ENCODE assay signal across 18 cellular contexts in genomic region chr13:20718958-20719566, GRCh38. TPM values are rescaled to one million over a fixed set of nuclear protein-coding genes. Genes with fewer than 3 reads are reported as not detected.
DNase-seq lines count a peak whose midpoint lies in the region; ATAC-seq, FAIRE-seq and TF ChIP-seq lines count a peak whose summit lies in the region.
"Had no signal": no experiment of that assay in that cellular context is flagged by ENCODE, and none has a peak within 500 bp of the region (broad histone marks: within the 10 kb centered on the region; RNA-seq: fewer than 3 reads in every experiment).

No MANE protein-coding gene starts in this region.

- H2AFZ ChIP-seq in H1 (ENCODE audit: low read length) = no peak overlapping the region

- H3K18ac ChIP-seq in H1 (ENCODE audit: extremely low read depth, low read length) = no peak overlapping the region

- H3K14ac ChIP-seq in H1 (ENCODE audit: insufficient read length) = no peak overlapping the region

- H4K5ac ChIP-seq in H1 (ENCODE audit: insufficient read length, low read depth, low read length) = no peak overlapping the region

- H3K9me3 ChIP-seq in H1 (ENCODE audit: insufficient read depth in 2 of 2, low read depth in 1 of 2, low read length in 1 of 2) (no peaks in the 10 kb centered on the region; a peak in 1 of 4 replicates), gastrocnemius medialis (no peaks in the 10 kb centered on the region)
- H3K9me3 ChIP-seq: BLaER1 had no signal

- no peak overlapping the region for H3K56ac ChIP-seq in H1 (replicated peaks; ENCODE audit: insufficient read length, low read depth, low read length)

- TF ChIP-seq RAD21 in H1 (IDR thresholded peaks at IDR 0.05 in 1 of 2, conservative IDR thresholded peaks at IDR 0.05 in 1 of 2; ENCODE audit: low read depth in 2 of 2, low read length in 2 of 2) = no peak

- H3K4me2 ChIP-seq in H1 (ENCODE audit: insufficient read depth in 1 of 2, low read depth in 2 of 2, low read length in 2 of 2) = no peak overlapping the region
- H3K4me2 ChIP-seq: BLaER1 had no signal

- H3K27me3 ChIP-seq in H1 (replicated peaks in 1 of 4; ENCODE audit: control insufficient read depth in 3 of 4, extremely low read depth in 1 of 4, insufficient read depth in 3 of 4, low read length in 3 of 4) (peaks cover 2 to 29% (median 18%) of the 10 kb centered on the region in 4 experiments; a peak in 6 of 7 replicates), gastrocnemius medialis (no peaks in the 10 kb centered on the region)
- H3K27me3 ChIP-seq: BLaER1 had no signal

- peak overlapping the region; percentile 96; the same call in 1 of the 2 replicates for H2BK12ac ChIP-seq in H1 (ENCODE audit: low read depth, low read length)

- peaks cover 27% of the 10 kb centered on the region for H3K27me3 Mint-ChIP-seq in activated T-cell treated with anti-CD3 and anti-CD28 coated beads, Interleukin-2, amount 50 U/mL, for 72 hours (ENCODE audit: low read depth)

- no peak for FAIRE-seq in H1 (lab: Jason Lieb, UNC)
- FAIRE-seq: G401.6, GM12892, GM19239 had no signal

- H2BK120ac ChIP-seq in H1 (replicated peaks; ENCODE audit: low read depth, low read length) = no peak overlapping the region

- H3K9ac ChIP-seq in H1 (replicated peaks in 1 of 4; ENCODE audit: extremely low read depth in 1 of 4, low read depth in 3 of 4, low read length in 3 of 4) = no peak overlapping the region
- H3K9ac ChIP-seq: BLaER1 had no signal

- H3K4me1 Mint-ChIP-seq in activated T-cell treated with anti-CD3 and anti-CD28 coated beads, Interleukin-2, amount 50 U/mL, for 72 hours (ENCODE audit: low read depth) = peaks cover 14% of the 10 kb centered on the region

- H3K4me3 ChIP-seq in H1 (ENCODE audit: extremely low read depth in 1 of 4, insufficient read depth in 2 of 4, low read depth in 3 of 4, low read length in 4 of 4) (no peak overlapping the region), gastrocnemius medialis (no peak overlapping the region), foreskin fibroblast (ENCODE audit: low read depth in 1 of 2, low read length in 2 of 2) (no peak overlapping the region)
- H3K4me3 ChIP-seq: BLaER1 had no signal

- no peaks in the 10 kb centered on the region for H3K36me3 ChIP-seq in H1 (ENCODE audit: control insufficient read depth in 2 of 4, insufficient read depth in 4 of 4, low read length in 3 of 4)
- no peaks in the 10 kb centered on the region for H3K36me3 ChIP-seq in gastrocnemius medialis
- H3K36me3 ChIP-seq: BLaER1 had no signal

- peak overlapping the region; percentile 70 for H3K4ac ChIP-seq in H1 (replicated peaks; ENCODE audit: insufficient read length, low read depth, low read length)

- H4K8ac ChIP-seq in H1 (ENCODE audit: extremely low read depth, insufficient read depth, low read length) = no peak overlapping the region

- H2BK15ac ChIP-seq in H1 (ENCODE audit: low read length) = 0 out of 2 replicates have a peak overlapping the region, but pooled peaks have one; percentile 61

- TF ChIP-seq CTCF in H1 (IDR thresholded peaks at IDR 0.05; ENCODE audit: control extremely low read depth in 1 of 3, insufficient read depth in 1 of 3, low read depth in 1 of 3, low read length in 3 of 3) (no peak), gastrocnemius medialis (IDR thresholded peaks at IDR 0.05 in 4 of 5, conservative IDR thresholded peaks at IDR 0.05 in 1 of 5) (no peak), foreskin fibroblast (IDR thresholded peaks at IDR 0.05; ENCODE audit: low read depth, low read length) (no peak)

- no peaks in the 10 kb centered on the region for H3K9me3 Mint-ChIP-seq in activated T-cell treated with anti-CD3 and anti-CD28 coated beads, Interleukin-2, amount 50 U/mL, for 72 hours
- H3K9me3 Mint-ChIP-seq: CD8-positive, alpha-beta memory T cell had no signal

- H4K20me1 ChIP-seq in H1 (replicated peaks in 1 of 2; ENCODE audit: control insufficient read depth in 1 of 2, insufficient read depth in 2 of 2, low read length in 2 of 2) = peaks cover 0 to 10% of the 10 kb centered on the region in 2 experiments
- H4K20me1 ChIP-seq: BLaER1 had no signal

- 93% methylated on average over 12 of the region's 12 CpGs; no CpG with 5 or more reads in 1 of the 2 experiments for WGBS in H1 (ENCODE audit: extremely low coverage in 1 of 2, insufficient coverage in 1 of 2, insufficient read length in 1 of 2, insufficient replicate concordance in 2 of 2, low coverage in 1 of 2, low lambda C conversion rate in 2 of 2, missing lambda C conversion rate in 1 of 2), 2 experiments

- TF ChIP-seq EP300 in H1 (IDR thresholded peaks at IDR 0.05; ENCODE audit: borderline replicate concordance in 1 of 2, low read depth in 2 of 2, low read length in 2 of 2) = no peak

- POLR2A ChIA-PET in H1 (lab: Charles Lee; ENCODE audit: partially characterized antibody) = no interaction called here

- H3K79me2 ChIP-seq in H1 (ENCODE audit: control insufficient read depth in 1 of 2, insufficient read depth in 2 of 2, low read length in 2 of 2) = no peaks in the 10 kb centered on the region

- H4K91ac ChIP-seq in H1 (replicated peaks; ENCODE audit: insufficient read length, low read length) = peak overlapping the region; percentile 34

- TF ChIP-seq POLR2A in H1 (IDR thresholded peaks at IDR 0.05; ENCODE audit: control extremely low read depth in 1 of 2, low read depth in 2 of 2, low read length in 2 of 2) = no peak
- TF ChIP-seq POLR2A in gastrocnemius medialis (IDR thresholded peaks at IDR 0.05) = no peak

- no peaks in the 10 kb centered on the region for H3K36me3 Mint-ChIP-seq in activated T-cell treated with anti-CD3 and anti-CD28 coated beads, Interleukin-2, amount 50 U/mL, for 72 hours (ENCODE audit: insufficient read depth in 2 of 2)
- H3K36me3 Mint-ChIP-seq: CD8-positive, alpha-beta memory T cell had no signal

- H3K4me3 Mint-ChIP-seq in activated T-cell treated with anti-CD3 and anti-CD28 coated beads, Interleukin-2, amount 50 U/mL, for 72 hours = no peak overlapping the region
- H3K4me3 Mint-ChIP-seq: CD8-positive, alpha-beta memory T cell had no signal

- H3K23me2 ChIP-seq in H1 (ENCODE audit: low read depth, low read length) = peaks cover 15% of the 10 kb centered on the region

- H3K79me1 ChIP-seq in H1 (ENCODE audit: low read depth, low read length) = no peaks in the 10 kb centered on the region

- H3K4me1 ChIP-seq in H1 (replicated peaks in 1 of 4; ENCODE audit: control insufficient read depth in 3 of 4, insufficient read depth in 4 of 4, low read length in 3 of 4) = peaks cover 0 to 3% (median 0%) of the 10 kb centered on the region in 4 experiments; a peak in 3 of 7 replicates
- H3K4me1 ChIP-seq in gastrocnemius medialis = peaks cover 56 to 59% of the 10 kb centered on the region in 2 donors

- no peak overlapping the region for H3K27ac ChIP-seq in H1 (ENCODE audit: low read depth, low read length)
- peak overlapping the region; percentile 80 to 89 (median 88) for H3K27ac ChIP-seq in gastrocnemius medialis
- H3K27ac ChIP-seq: BLaER1 had no signal

- no peak overlapping the region for H3K23ac ChIP-seq in H1 (ENCODE audit: insufficient read length)

- intact Hi-C loops in Right ventricle myocardium superior (cut with DNase I) (no loop called here), left cardiac atrium (cut with DNase I) (loop anchor here in 1 of 2 donors (10.0 kb wide), 1 partner anchor 224 kb away; no protein-coding TSS in a partner anchor), gastrocnemius medialis (cut with DNase I; ENCODE audit: low total_unique reads) (loop anchor here (5.0 kb wide), 1 partner anchor 338 kb away; no protein-coding TSS in a partner anchor)

- ATAC-seq in Right ventricle myocardium superior (ENCODE audit: poor library complexity) (no peak), left cardiac atrium (no peak), gastrocnemius medialis (no peak)
- ATAC-seq in activated T-cell treated with anti-CD3 and anti-CD28 coated beads, Interleukin-2, amount 50 U/mL, for 72 hours (replicated peaks in 1 of 2) = no peak

- peak overlapping the region; percentile 71; the same call in 1 of the 2 replicates for H2BK5ac ChIP-seq in H1 (ENCODE audit: low read depth, low read length)

- no peak overlapping the region for H2BK20ac ChIP-seq in H1 (ENCODE audit: low read length)

- CTCF ChIA-PET in H1 (lab: Charles Lee; ENCODE audit: partially characterized antibody) = interaction anchor here (1.3 kb wide), 1 partner anchor 224 kb away, joined by 4 read pairs; no protein-coding TSS in a partner anchor

- DNase-seq in Right ventricle myocardium superior (peak; percentile 31), left cardiac atrium (no peak), H1 (ENCODE audit: low read depth in 1 of 2, low spot score in 2 of 2) (no peak), gastrocnemius medialis (no peak), foreskin fibroblast (no peak)
- DNase-seq in activated T-cell treated with anti-CD3 and anti-CD28 coated beads, Interleukin-2, amount 50 U/mL, for 1 hour = no peak
- no peak for DNase-seq in activated T-cell treated with anti-CD3 and anti-CD28 coated beads, Interleukin-2, amount 50 U/mL, for 72 hours
- DNase-seq: 8988T; AML-193; CD8-positive, alpha-beta memory T cell; DMS79 treated with DMSO at 0.1 percent for 48 hours; EL; HCEC 1CT; KG1 had no signal

- peak overlapping the region; percentile 86 for H2AK5ac ChIP-seq in H1 (ENCODE audit: low read depth, low read length)

- in situ Hi-C loops in gastrocnemius medialis (cut with MboI; ENCODE audit: low sequenced_read_pairs in 4 of 4) = loop anchor here in 3 of 4 donors (5.0 to 25.0 kb wide), 3 partner anchors 108 to 218 kb away; no protein-coding TSS in a partner anchor

- H3K27ac Mint-ChIP-seq in activated T-cell treated with anti-CD3 and anti-CD28 coated beads, Interleukin-2, amount 50 U/mL, for 72 hours = no peak overlapping the region
- H3K27ac Mint-ChIP-seq: CD8-positive, alpha-beta memory T cell had no signal

RNA-seq across cellular contexts. Expression of gene IL17D, which starts 15.6 kb away (rescaled TPM):
- total RNA-seq in Right ventricle myocardium superior = 0.54 TPM
- 1 to 10 TPM; 1.8 to 3.2 TPM for total RNA-seq in left cardiac atrium
- 0.56 and 0.84 TPM in 2 replicates for total RNA-seq in H1 (2021; fragmentation: NEBNext Ultra II Directional; extraction: Animal tissue kit (Norgen Biotek cat#: 25700))
- polyA plus RNA-seq in H1 (2011; rRNA removed) = 0.57 and 0.59 TPM in 2 replicates
- 0.32 TPM for polyA plus RNA-seq in H1 (2011; cell fraction: cytosol; rRNA removed)
- 0.56 TPM for polyA plus RNA-seq in H1 (2011; cell fraction: nucleus; rRNA removed)
- polyA plus RNA-seq in H1 (2012, experiment 1 of 2) = 1.9 to 3.0 TPM (median 2.4 TPM) in 4 replicates
- 3.3 TPM for polyA plus RNA-seq in H1 (2012, experiment 2 of 2)
- polyA plus RNA-seq in H1 (2013, experiment 1 of 2) = 0.83 TPM
- 0.70 TPM for polyA plus RNA-seq in H1 (2013, experiment 2 of 2)
- polyA minus RNA-seq in H1 (2011; rRNA and poly(A)+ RNA removed) = 0.17 and 0.25 TPM in 2 replicates
- not detected for polyA minus RNA-seq in H1 (2011; cell fraction: cytosol; rRNA and poly(A)+ RNA removed)
- polyA minus RNA-seq in H1 (2011; cell fraction: nucleus; rRNA and poly(A)+ RNA removed) = 0.30 TPM
- 10 to 100 TPM in 1 of 4 donors, 1 to 10 TPM in 3; 2.2 to 14.2 (median 3.0) TPM for total RNA-seq in gastrocnemius medialis
- total RNA-seq in activated T-cell treated with anti-CD3 and anti-CD28 coated beads, Interleukin-2, amount 50 U/mL, for 72 hours = under 1 TPM; 0.30 to 0.77 TPM

RNA-seq across cellular contexts. Expression of gene EEF1AKMT1, which starts 54.7 kb away (rescaled TPM):
- total RNA-seq in Right ventricle myocardium superior (9.0 TPM), left cardiac atrium (10 to 100 TPM in 1 of 2 donors, 1 to 10 TPM in 1; 9.4 to 13.1 TPM), gastrocnemius medialis (1 to 10 TPM; 5.9 to 8.5 (median 8.0) TPM)
- total RNA-seq in H1 (2021; fragmentation: NEBNext Ultra II Directional; extraction: Animal tissue kit (Norgen Biotek cat#: 25700)) = 3.5 and 4.1 TPM in 2 replicates
- 1.5 and 3.1 TPM in 2 replicates for polyA plus RNA-seq in H1 (2011; rRNA removed)
- 2.4 TPM for polyA plus RNA-seq in H1 (2011; cell fraction: cytosol; rRNA removed)
- 0.88 TPM for polyA plus RNA-seq in H1 (2011; cell fraction: nucleus; rRNA removed)
- polyA plus RNA-seq in H1 (2012, experiment 1 of 2) = 3.5 to 4.7 TPM (median 4.0 TPM) in 4 replicates
- 2.0 TPM for polyA plus RNA-seq in H1 (2012, experiment 2 of 2)
- 2.9 TPM for polyA plus RNA-seq in H1 (2013, experiment 1 of 2)
- polyA plus RNA-seq in H1 (2013, experiment 2 of 2) = 3.1 TPM
- polyA minus RNA-seq in H1 (2011; rRNA and poly(A)+ RNA removed) = 1.3 and 2.4 TPM in 2 replicates
- not detected for polyA minus RNA-seq in H1 (2011; cell fraction: cytosol; rRNA and poly(A)+ RNA removed)
- not detected for polyA minus RNA-seq in H1 (2011; cell fraction: nucleus; rRNA and poly(A)+ RNA removed)
- total RNA-seq in activated T-cell treated with anti-CD3 and anti-CD28 coated beads, Interleukin-2, amount 50 U/mL, for 72 hours = 10 to 100 TPM in 1 of 2 donors, 1 to 10 TPM in 1; 8.8 to 10.3 TPM
